ENCODE assay signal across 15 cellular contexts in the genomic region with DNA sequence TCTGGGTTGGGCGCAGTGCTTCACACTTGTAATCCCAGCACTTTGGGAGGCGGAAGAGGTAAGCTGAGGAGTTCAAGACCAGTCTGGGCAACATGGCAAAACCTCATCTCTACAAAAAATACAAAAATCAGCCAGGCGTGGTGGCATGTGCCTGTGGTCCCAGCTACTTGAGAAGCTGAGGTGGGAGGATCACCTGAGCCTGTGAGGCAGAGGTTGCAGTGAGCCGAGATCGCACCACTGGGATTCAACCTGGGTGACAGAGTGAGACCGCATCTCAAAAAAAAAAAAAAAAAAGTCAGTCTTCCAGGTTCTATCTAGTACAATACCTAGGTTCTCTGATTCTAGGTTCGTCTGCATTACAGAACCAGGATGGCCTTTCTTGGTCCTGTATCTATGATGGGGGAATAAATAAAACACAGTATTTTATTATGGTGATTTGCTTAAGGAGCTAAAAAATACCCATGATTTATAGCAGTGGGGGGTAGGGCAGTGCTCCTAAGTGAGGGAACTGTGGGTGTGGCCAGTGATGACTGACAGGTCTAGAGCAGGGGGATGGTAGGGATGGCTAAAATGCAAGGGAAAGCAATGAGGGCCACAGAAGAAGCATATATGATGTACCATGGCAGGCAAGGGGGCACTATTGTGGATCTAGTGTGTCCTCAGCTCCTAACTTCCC.
"Had no signal": no experiment of that assay in that cellular context is flagged by ENCODE, and none has a peak within 500 bp of the region (broad histone marks: within the 10 kb centered on the region; RNA-seq: fewer than 3 reads in every experiment).

No MANE protein-coding gene starts in this region.

- H3K27me3 ChIP-seq: ascending aorta, cardiac muscle cell, sigmoid colon, upper lobe of left lung had no signal

- H3K9me3 Mint-ChIP-seq: activated naive CD8-positive, alpha-beta T cell treated with anti-CD3 and anti-CD28 coated beads, Interleukin-2, amount 50 U/mL, for 24 hours had no signal

- H3K27me3 Mint-ChIP-seq: activated naive CD8-positive, alpha-beta T cell treated with anti-CD3 and anti-CD28 coated beads, Interleukin-2, amount 50 U/mL, for 24 hours had no signal

- H3K36me3 ChIP-seq: ascending aorta, cardiac muscle cell, sigmoid colon, upper lobe of left lung had no signal

- H3K4me3 ChIP-seq: ascending aorta, cardiac muscle cell, sigmoid colon, upper lobe of left lung had no signal

- DNase-seq: activated CD4-positive, alpha-beta T cell treated with anti-CD3 and anti-CD28 coated beads for 48 hours; activated naive CD4-positive, alpha-beta T cell treated with Interleukin-2 at 50 U/mL for 16 hours; activated naive CD8-positive, alpha-beta T cell treated with anti-CD3 and anti-CD28 coated beads, Interleukin-2, amount 50 U/mL, for 24 hours; cortex of kidney; effector CD8-positive, alpha-beta T cell; foreskin melanocyte; head of caudate nucleus; left cardiac atrium; mammary epithelial cell; sigmoid colon; stimulated activated CD4-positive, alpha-beta T cell treated with anti-CD3 and anti-CD28 coated beads, Interleukin-2, amount 100 ng/mL, for 24 hours; stimulated activated naive CD4-positive, alpha-beta T cell treated with Interleukin-2 at 50 U/mL for 16 hours; upper lobe of left lung had no signal

- H3K27ac ChIP-seq: ascending aorta, cardiac muscle cell, sigmoid colon had no signal

- ATAC-seq: activated naive CD8-positive, alpha-beta T cell treated with anti-CD3 and anti-CD28 coated beads, Interleukin-2, amount 50 U/mL, for 24 hours; left cardiac atrium had no signal

- H3K27ac Mint-ChIP-seq: activated naive CD8-positive, alpha-beta T cell treated with anti-CD3 and anti-CD28 coated beads, Interleukin-2, amount 50 U/mL, for 24 hours had no signal

- H3K4me3 Mint-ChIP-seq: activated naive CD8-positive, alpha-beta T cell treated with anti-CD3 and anti-CD28 coated beads, Interleukin-2, amount 50 U/mL, for 24 hours had no signal

- H3K9me3 ChIP-seq: ascending aorta, sigmoid colon, upper lobe of left lung had no signal
